Comparison of ENCODE assay signal across 8 cellular contexts in genomic region chr16:30984669-30985400, GRCh38. TPM values are rescaled to one million over a fixed set of nuclear protein-coding genes. Genes with fewer than 3 reads are reported as not detected.
A peak's percentile ranks its signal among the peaks of the same experiment; 100 is the strongest.
DNase-seq lines count a peak whose midpoint lies in the region; ATAC-seq and TF ChIP-seq lines count a peak whose summit lies in the region.

Gene HSD3B7, plus strand, starts transcription at chr16:30985207. Its CDS starts 452 bp downstream, at chr16:30985659.

- peak within 1 kb of the TSS; percentile 35 for H3K4me3 Mint-ChIP-seq in neural progenitor cell

- no peaks in the 10 kb centered on the region for H3K27me3 ChIP-seq in IMR-90 (ENCODE audit: control insufficient read depth, insufficient read depth, low read length)
- no peaks in the 10 kb centered on the region for H3K27me3 ChIP-seq in RWPE2 (ENCODE audit: insufficient read depth, poor library complexity, severe bottlenecking)
- no peaks in the 10 kb centered on the region for H3K27me3 ChIP-seq in foreskin keratinocyte
- H3K27me3 ChIP-seq in neural progenitor cell, result no peaks in the 10 kb centered on the region
- no peaks in the 10 kb centered on the region for H3K27me3 ChIP-seq in stomach

- H3K14ac ChIP-seq in IMR-90 (replicated peaks; ENCODE audit: low read depth, low read length), result peak within 1 kb of the TSS; percentile 91; the same call in 1 of the 2 replicates

- H3K4ac ChIP-seq in IMR-90 (ENCODE audit: low read depth, low read length), result peak within 1 kb of the TSS; percentile 94

- peak within 1 kb of the TSS; percentile 58; the same call in 1 of the 3 replicates for H2BK15ac ChIP-seq in IMR-90 (ENCODE audit: low read depth, low read length)

- H2BK20ac ChIP-seq in IMR-90 (ENCODE audit: low read depth, low read length), result 0 out of 2 replicates have a peak within 1 kb of the TSS, but pooled peaks have one; percentile 1

- H3K9me1 ChIP-seq in IMR-90 (ENCODE audit: insufficient read depth, low read length), result no peaks in the 10 kb centered on the region; the same call in none of the 2 replicates

- no peaks in the 10 kb centered on the region for H3K9me3 Mint-ChIP-seq in neural progenitor cell

- intact Hi-C loops in IMR-90 (cut with micrococcal nuclease) (loop anchor here (1.0 to 2.0 kb wide), 4 partner anchors 48 to 157 kb away; partner anchors contain the start of genes STX4, VKORC1, ZNF646 and ZNF668), stomach (cut with DNase I; ENCODE audit: low total_unique reads) (loop anchor here (5.0 kb wide), 1 partner anchor 457 kb away; the partner anchor contains the start of gene ZNF843)

- TF ChIP-seq CTCF in IMR-90 (conservative IDR thresholded peaks at IDR 0.05; ENCODE audit: low read depth, low read length), result peak; percentile 91
- TF ChIP-seq CTCF in RWPE2 (IDR thresholded peaks at IDR 0.05; ENCODE audit: poor library complexity, severe bottlenecking), result peak; percentile 95
- TF ChIP-seq CTCF in foreskin keratinocyte (conservative IDR thresholded peaks at IDR 0.05), result peak; percentile 91
- TF ChIP-seq CTCF in neural progenitor cell (IDR thresholded peaks at IDR 0.05), result peak; percentile 85
- peak in 5 of 7 experiments; percentile 87 to 96 (median 94) for TF ChIP-seq CTCF in stomach (IDR thresholded peaks at IDR 0.05)

- CTCF ChIA-PET in IMR-90 (lab: Yijun Ruan, JAX), result interaction anchor here (0.5 to 1.0 kb wide), 4 partner anchors 14 to 158 kb away, joined by 3 to 4 read pairs (median 3); no protein-coding TSS in a partner anchor

- no peaks in the 10 kb centered on the region for H3K4me1 Mint-ChIP-seq in neural progenitor cell

- H4K91ac ChIP-seq in IMR-90 (ENCODE audit: insufficient read depth, low read depth, low read length), result peak within 1 kb of the TSS; percentile 94

- H3K79me2 ChIP-seq in neural progenitor cell (ENCODE audit: low read depth), result no peaks in the 10 kb centered on the region

- H2BK120ac ChIP-seq in IMR-90 (ENCODE audit: low read depth, low read length), result peak within 1 kb of the TSS; percentile 32; the same call in 1 of the 2 replicates

- H3K36me3 Mint-ChIP-seq in neural progenitor cell, result peaks cover 10% of the 10 kb centered on the region

- peak within 1 kb of the TSS; percentile 93 for H2AFZ ChIP-seq in IMR-90 (replicated peaks; ENCODE audit: low read length, poor library complexity)
- no peak within 1 kb of the TSS for H2AFZ ChIP-seq in neural progenitor cell (replicated peaks)

- H3K27ac ChIP-seq in IMR-90 (ENCODE audit: insufficient read depth, low read length) (peak within 1 kb of the TSS; percentile 40), RWPE2 (ENCODE audit: poor library complexity, severe bottlenecking) (no peak within 1 kb of the TSS), foreskin keratinocyte (no peak within 1 kb of the TSS), neural progenitor cell (no peak within 1 kb of the TSS), stomach (peak within 1 kb of the TSS; percentile 62 to 80 (median 78))

- no peak for TF ChIP-seq EP300 in stomach (IDR thresholded peaks at IDR 0.05)

- H3K9ac ChIP-seq in IMR-90 (ENCODE audit: low read depth, low read length) (peak within 1 kb of the TSS; percentile 56), neural progenitor cell (no peak within 1 kb of the TSS)

- peaks cover 8% of the 10 kb centered on the region for H3K4me1 ChIP-seq in IMR-90 (ENCODE audit: control insufficient read depth, insufficient read depth, low read length)
- no peaks in the 10 kb centered on the region for H3K4me1 ChIP-seq in RWPE2 (ENCODE audit: insufficient read depth, poor library complexity, severe bottlenecking)
- H3K4me1 ChIP-seq in foreskin keratinocyte, result no peaks in the 10 kb centered on the region
- no peaks in the 10 kb centered on the region for H3K4me1 ChIP-seq in neural progenitor cell
- H3K4me1 ChIP-seq in stomach, result peaks cover 10 to 16% (median 13%) of the 10 kb centered on the region in 4 donors

- no TSS peak for BruUV-seq in IMR-90 (replicated peaks; lab: Mats Ljungman, UMichigan)

- H3K9me3 ChIP-seq in IMR-90 (ENCODE audit: control insufficient read depth, insufficient read depth, low read length), result no peaks in the 10 kb centered on the region
- H3K9me3 ChIP-seq in RWPE2 (ENCODE audit: severe bottlenecking), result no peaks in the 10 kb centered on the region
- no peaks in the 10 kb centered on the region for H3K9me3 ChIP-seq in neural progenitor cell (ENCODE audit: low read depth)
- H3K9me3 ChIP-seq in stomach, result no peaks in the 10 kb centered on the region

- H4K8ac ChIP-seq in IMR-90 (ENCODE audit: low read depth in 2 of 2, low read length in 2 of 2), result peak within 1 kb of the TSS; percentile 75 to 98

- TF ChIP-seq POLR2A in IMR-90 (IDR thresholded peaks at IDR 0.05; ENCODE audit: low read depth, low read length) (peak; percentile 36; the same call in 1 of the 2 replicates), stomach (IDR thresholded peaks at IDR 0.05) (no peak)

- H2AK5ac ChIP-seq in IMR-90 (ENCODE audit: low read depth, low read length), result peak within 1 kb of the TSS; percentile 78

- H3K27ac Mint-ChIP-seq in neural progenitor cell, result peak within 1 kb of the TSS; percentile 63

- H4K20me1 ChIP-seq in IMR-90 (ENCODE audit: insufficient read depth, low read length), result no peaks in the 10 kb centered on the region
- H4K20me1 ChIP-seq in neural progenitor cell (ENCODE audit: low read depth), result peaks cover 4% of the 10 kb centered on the region

- DNase-seq in GM03348 (ENCODE audit: low spot score) (peak; percentile 97), IMR-90 (peak; percentile 68), RWPE2 (ENCODE audit: low spot score) (no peak), foreskin keratinocyte (peak in 1 of 2 donors; percentile 46), neural progenitor cell (ENCODE audit: low spot score) (peak; percentile 90), stomach (peak; percentile 91)
- peak; percentile 73 for DNase-seq in activated T-helper 9 cell treated with anti-CD3 and anti-CD28 coated beads, Interleukin-2, amount 50 U/mL, for 16 hours (ENCODE audit: low read depth)

- H3K27me3 Mint-ChIP-seq in neural progenitor cell (ENCODE audit: insufficient read depth, low read depth), result peaks cover 11% of the 10 kb centered on the region

- in situ Hi-C loops in IMR-90 (cut with MboI; ENCODE audit: low sequenced_read_pairs), result loop anchor here (10.0 to 25.0 kb wide), 3 partner anchors 100 to 880 kb away; partner anchors contain the start of gene PRSS53

- POLR2A ChIA-PET in IMR-90 (lab: Charles Lee; ENCODE audit: unreplicated experiment), result interaction anchor here (1.0 to 1.6 kb wide), 2 partner anchors 89 to 157 kb away, joined by 3 to 6 read pairs; partner anchors contain the start of genes ZNF646 and ZNF668

- H3K4me3 ChIP-seq in IMR-90 (ENCODE audit: insufficient read depth, low read depth, low read length) (peak within 1 kb of the TSS; percentile 47), RWPE2 (ENCODE audit: severe bottlenecking) (peak within 1 kb of the TSS; percentile 31), neural progenitor cell (peak within 1 kb of the TSS; percentile 33), stomach (peak within 1 kb of the TSS; percentile 47 to 52 (median 48))

- peak within 1 kb of the TSS; percentile 29 for H3K18ac ChIP-seq in IMR-90 (ENCODE audit: low read depth, low read length)

- WGBS in IMR-90 (ENCODE audit: extremely low coverage in 2 of 2, insufficient read length in 1 of 2), 2 experiments, result 17 to 100% methylated on average over 2 to 9 of the region's 24 CpGs
- 25 to 30% (median 26%) methylated on average over 20 to 24 of the region's 24 CpGs for WGBS in stomach, 5 donors

- ATAC-seq in IMR-90 (ENCODE audit: low read depth) (peak; percentile 94), RWPE2 (ENCODE audit: low read depth) (peak; percentile 81), foreskin keratinocyte (peak; percentile 78), HG03457 (IDR thresholded peaks at IDR 0.05; ENCODE audit: unreplicated experiment) (no peak)

- dilution Hi-C loops in IMR-90 (cut with HindIII; ENCODE audit: low sequenced_read_pairs, unreplicated experiment), result no loop called here

- H3K4me2 ChIP-seq in IMR-90 (ENCODE audit: low read depth, low read length) (peak within 1 kb of the TSS; percentile 85), neural progenitor cell (peak within 1 kb of the TSS; percentile 75)

- peaks cover 32% of the 10 kb centered on the region for H3K36me3 ChIP-seq in IMR-90 (ENCODE audit: control insufficient read depth, insufficient read depth, low read length)
- H3K36me3 ChIP-seq in RWPE2 (ENCODE audit: low read depth), result peaks cover 20% of the 10 kb centered on the region
- no peaks in the 10 kb centered on the region for H3K36me3 ChIP-seq in neural progenitor cell
- peaks cover 34 to 68% (median 61%) of the 10 kb centered on the region in 4 donors for H3K36me3 ChIP-seq in stomach

- peaks cover 0 to 16% of the 10 kb centered on the region in 2 experiments; a peak in 2 of 4 replicates for H3K79me1 ChIP-seq in IMR-90 (ENCODE audit: low read depth in 1 of 2, low read length in 2 of 2)

- TF ChIP-seq RAD21 in IMR-90 (IDR thresholded peaks at IDR 0.05; ENCODE audit: low read length), result peak; percentile 89

- peak within 1 kb of the TSS; percentile 98 for H2AK9ac ChIP-seq in IMR-90 (replicated peaks; ENCODE audit: low read depth, low read length, poor library complexity)

- peak within 1 kb of the TSS; percentile 80; the same call in 1 of the 2 replicates for H3K23ac ChIP-seq in IMR-90 (ENCODE audit: low read depth, low read length)

- peak within 1 kb of the TSS; percentile 80 for H4K5ac ChIP-seq in IMR-90 (ENCODE audit: low read depth, low read length)

- H3K56ac ChIP-seq in IMR-90 (ENCODE audit: extremely low read depth, insufficient read depth, low read length), result no peak within 1 kb of the TSS

- H3F3A ChIP-seq in neural progenitor cell (ENCODE audit: low read depth), result peaks cover 10% of the 10 kb centered on the region

- peak within 1 kb of the TSS; percentile 63 for H2BK5ac ChIP-seq in IMR-90 (ENCODE audit: low read depth, low read length, poor library complexity, severe bottlenecking)

TF ChIP-seq in IMR-90, 13 proteins besides CTCF, POLR2A, EP300 and RAD21:
- TF ChIP-seq SMC3 (IDR thresholded peaks at IDR 0.05; ENCODE audit: low read depth, low read length) (peak; percentile 99), RCOR1 (IDR thresholded peaks at IDR 0.05; ENCODE audit: insufficient replicate concordance, low read length) (no peak), MAZ (IDR thresholded peaks at IDR 0.05; ENCODE audit: borderline replicate concordance, low read depth, low read length) (peak; percentile 94)

RNA-seq across cellular contexts. Expression of gene HSD3B7, which starts in this region (rescaled TPM):
- total RNA-seq in IMR-90 (2012; rRNA removed) (9.4 and 11.3 TPM in 2 replicates), foreskin keratinocyte (3.0 and 3.1 TPM in 2 replicates), neural progenitor cell (ENCODE audit: low replicate concordance) (1.4 and 2.9 TPM in 2 replicates), stomach (10 to 100 TPM in 3 of 5 donors, 1 to 10 TPM in 2; 2.9 to 52.7 (median 13.4) TPM)
- polyA plus RNA-seq in IMR-90 (2012; rRNA removed) (8.5 and 9.3 TPM in 2 replicates), foreskin keratinocyte (2.9 and 3.0 TPM in 2 replicates), stomach (10 to 100 TPM in 1 of 3 donors, 1 to 10 TPM in 2; 4.3 to 19.5 (median 7.3) TPM)
- 9.7 and 12.6 TPM in 2 replicates for polyA plus RNA-seq in IMR-90 (2012; cell fraction: cytosol; rRNA removed)
- 10.7 and 21.0 TPM in 2 replicates for polyA plus RNA-seq in IMR-90 (2012; cell fraction: nucleus; rRNA removed; ENCODE audit: low replicate concordance)

Comparison
In these comparisons a context has a peak if more than half of its experiments do, and no peak if none do; other contexts are left out.
1. H3K27ac ChIP-seq: peak in IMR-90 (single experiment) and stomach (5 of 5); none in RWPE2 (single experiment), foreskin keratinocyte (single experiment) and neural progenitor cell (single experiment).
2. Peak in every context shown above with its lines, with median percentiles within 50 percentile points of each other: H3K4me3 ChIP-seq and CTCF ChIP-seq.